In the genomic region with DNA sequence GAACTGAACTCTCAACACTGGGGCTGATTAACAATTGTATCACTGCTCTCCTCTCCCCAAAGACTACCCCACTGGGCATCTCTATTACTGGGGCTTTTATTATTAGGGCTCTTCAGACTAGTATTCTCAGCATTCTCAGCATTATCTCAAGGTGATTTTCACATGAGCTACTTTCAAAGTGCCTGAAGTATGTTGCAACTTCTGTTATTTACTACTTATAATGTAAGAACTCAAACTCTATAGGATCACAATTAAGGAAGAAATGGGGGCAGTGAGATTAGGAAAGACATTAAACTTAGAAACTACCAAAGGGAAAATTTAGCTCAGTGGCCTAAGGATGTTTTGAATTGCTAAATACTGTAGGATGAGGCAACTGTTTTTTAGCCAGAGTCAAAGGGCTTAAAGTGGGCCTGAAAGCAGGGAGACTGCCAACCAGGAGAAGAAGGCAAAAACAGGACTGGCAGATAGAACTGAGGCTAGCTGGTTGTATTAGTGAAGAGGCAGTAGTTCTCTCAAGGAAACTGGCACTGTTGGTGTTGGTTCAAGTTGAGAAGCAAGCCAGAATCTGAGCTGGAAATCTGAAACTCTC, we compare ENCODE assay signal across 14 cellular contexts. TPM values are rescaled to one million over a fixed set of nuclear protein-coding genes. Genes with fewer than 3 reads are reported as not detected.
A peak's percentile ranks its signal among the peaks of the same experiment; 100 is the strongest.
DNase-seq lines count a peak whose midpoint lies in the region; ATAC-seq, FAIRE-seq and TF ChIP-seq lines count a peak whose summit lies in the region.
"Had no signal": no experiment of that assay in that cellular context is flagged by ENCODE, and none has a peak within 500 bp of the region (broad histone marks: within the 10 kb centered on the region; RNA-seq: fewer than 3 reads in every experiment).

No MANE protein-coding gene starts in this region.

- DNase-seq in GM12891 (ENCODE audit: insufficient read length, low spot score): no peak
- DNase-seq in MV-4-11 (lab: John Stamatoyannopoulos, UW): peak; percentile 68
- DNase-seq in esophagus muscularis mucosa (ENCODE audit: extremely low spot score): no peak
- no peak for DNase-seq in sciatic nerve (ENCODE audit: low spot score)
- no peak for DNase-seq in foreskin melanocyte
- no peak for DNase-seq in NCI-H1436 (lab: John Stamatoyannopoulos, UW)
- DNase-seq: activated B cell treated with CpG ODN at 0.5 μM for 24 hours, NCI-H1694 treated with DMSO at 0.1 percent for 48 hours had no signal

- peaks cover 5 to 50% (median 39%) of the 10 kb centered on the region in 4 donors for H3K4me1 ChIP-seq in esophagus muscularis mucosa
- H3K4me1 ChIP-seq: HAP-1, SJSA1, thyroid gland had no signal

- ATAC-seq in sciatic nerve: peak; percentile 60
- ATAC-seq in GM21367 (IDR thresholded peaks at IDR 0.05; ENCODE audit: unreplicated experiment): no peak

- no peak for TF ChIP-seq EP300 in esophagus muscularis mucosa (IDR thresholded peaks at IDR 0.05)

- no peak overlapping the region for H3K4me3 ChIP-seq in esophagus muscularis mucosa
- H3K4me3 ChIP-seq: cardiac muscle cell, HAP-1, SJSA1, thyroid gland had no signal

- peak; percentile 16 for FAIRE-seq in GM12891 (lab: Jason Lieb, UNC)

- H3K36me3 ChIP-seq in esophagus muscularis mucosa: no peaks in the 10 kb centered on the region
- H3K36me3 ChIP-seq: cardiac muscle cell, HAP-1, SJSA1, thyroid gland had no signal

- TF ChIP-seq CTCF in esophagus muscularis mucosa (IDR thresholded peaks at IDR 0.05): no peak

- H3K27me3 ChIP-seq in esophagus muscularis mucosa: no peaks in the 10 kb centered on the region
- H3K27me3 ChIP-seq: cardiac muscle cell, SJSA1, thyroid gland had no signal

- intact Hi-C loops in esophagus muscularis mucosa (cut with DNase I): no loop called here
- intact Hi-C loops in sciatic nerve (cut with DNase I): no loop called here

- TF ChIP-seq POLR2A in GM12891 (IDR thresholded peaks at IDR 0.05; ENCODE audit: low read depth, low read length) (no peak), esophagus muscularis mucosa (IDR thresholded peaks at IDR 0.05; ENCODE audit: low read depth) (no peak)

- H3K9me3 ChIP-seq in esophagus muscularis mucosa: no peaks in the 10 kb centered on the region
- H3K9me3 ChIP-seq: HAP-1, SJSA1, thyroid gland had no signal

- peak overlapping the region; percentile 65 to 69 (median 66) for H3K27ac ChIP-seq in esophagus muscularis mucosa (replicated peaks in 1 of 4)
- H3K27ac ChIP-seq: cardiac muscle cell, epithelial cell of prostate, SJSA1, thyroid gland had no signal

TF ChIP-seq in GM12891, 5 proteins besides CTCF, POLR2A, EP300 and RAD21:
- TF ChIP-seq SPI1 (IDR thresholded peaks at IDR 0.05; ENCODE audit: low read depth, low read length) (no peak), POLR2AphosphoS5 (IDR thresholded peaks at IDR 0.05; ENCODE audit: low read depth, low read length) (no peak), POU2F2 (IDR thresholded peaks at IDR 0.05; ENCODE audit: low read depth, low read length) (no peak), TAF1 (IDR thresholded peaks at IDR 0.05; ENCODE audit: low read depth, low read length) (no peak), PAX5 (IDR thresholded peaks at IDR 0.05; ENCODE audit: insufficient read depth, low read length, severe bottlenecking) (no peak)

RNA-seq across cellular contexts. Expression of gene MBNL1, which starts 55.5 kb away (rescaled TPM):
- 103 TPM for polyA plus RNA-seq in GM12891 (2012; ENCODE audit: low read depth, missing spikeins)
- total RNA-seq in esophagus muscularis mucosa (100 to 1,000 TPM; 635 to 868 (median 720) TPM), sciatic nerve (215 TPM)
